In genomic region chr5:41821051-41821450, GRCh38 we compare ENCODE assay signal across 18 cellular contexts. TPM values are rescaled to one million over a fixed set of nuclear protein-coding genes. Genes with fewer than 3 reads are reported as not detected.
DNase-seq lines count a peak whose midpoint lies in the region; ATAC-seq and TF ChIP-seq lines count a peak whose summit lies in the region.
"Had no signal": no experiment of that assay in that cellular context is flagged by ENCODE, and none has a peak within 500 bp of the region (broad histone marks: within the 10 kb centered on the region; RNA-seq: fewer than 3 reads in every experiment).

No MANE protein-coding gene starts in this region.

- POLR2A ChIA-PET in MCF 10A (lab: Yijun Ruan, JAX) = no interaction called here

- H3K27me3 Mint-ChIP-seq in GM23338 (ENCODE audit: insufficient read depth, low read depth, poor library complexity) (no peaks in the 10 kb centered on the region), MCF 10A (ENCODE audit: insufficient read depth, unreplicated experiment) (no peaks in the 10 kb centered on the region)
- H3K27me3 Mint-ChIP-seq: B cell; CD4-positive, alpha-beta T cell had no signal

- no peaks in the 10 kb centered on the region for H3K36me3 ChIP-seq in GM23338 (ENCODE audit: insufficient read depth)

- no peaks in the 10 kb centered on the region for H3K79me2 ChIP-seq in GM23338 (replicated peaks; ENCODE audit: insufficient read depth)

- no peak overlapping the region for H3K27ac ChIP-seq in GM23338 (ENCODE audit: low read depth)
- H3K27ac ChIP-seq: 22Rv1; A549; BLaER1 treated with 17β-estradiol and CSF1 and Interleukin-3, amounts not matched to agents 10 nM and 100 nM; C4-2B had no signal

- no peaks in the 10 kb centered on the region for H3K9me3 Mint-ChIP-seq in GM23338
- no peaks in the 10 kb centered on the region for H3K9me3 Mint-ChIP-seq in MCF 10A (ENCODE audit: unreplicated experiment)
- H3K9me3 Mint-ChIP-seq: CD4-positive, alpha-beta T cell; CD8-positive, alpha-beta T cell had no signal

- H3K36me3 Mint-ChIP-seq in GM23338 (ENCODE audit: low read depth) = no peaks in the 10 kb centered on the region; the same call in 2 of the 3 replicates
- H3K36me3 Mint-ChIP-seq in MCF 10A (ENCODE audit: insufficient read depth, unreplicated experiment) = peaks cover 8% of the 10 kb centered on the region

- no peak for TF ChIP-seq CTCF in GM23338 (conservative IDR thresholded peaks at IDR 0.05; ENCODE audit: low read depth in 2 of 2)
- no peak for TF ChIP-seq CTCF in MCF 10A (IDR thresholded peaks at IDR 0.05; ENCODE audit: unreplicated experiment)

- intact Hi-C loops in MCF 10A (cut with micrococcal nuclease) = no loop called here

- H4K20me1 ChIP-seq in GM23338 (replicated peaks; ENCODE audit: insufficient read depth) = no peaks in the 10 kb centered on the region; the same call in 1 of the 2 replicates
- H4K20me1 ChIP-seq: BLaER1 treated with 17β-estradiol and CSF1 and Interleukin-3, amounts not matched to agents 10 nM and 100 nM had no signal

- ATAC-seq in GM23338 = no peak
- ATAC-seq: A549; CD8-positive, alpha-beta T cell had no signal

- no peak overlapping the region for H3K4me3 Mint-ChIP-seq in GM23338
- H3K4me3 Mint-ChIP-seq in MCF 10A (ENCODE audit: unreplicated experiment) = no peak overlapping the region
- H3K4me3 Mint-ChIP-seq: B cell; CD4-positive, alpha-beta T cell; CD8-positive, alpha-beta T cell had no signal

- no peak overlapping the region for H3K4me3 ChIP-seq in Jurkat, Clone E6-1 (ENCODE audit: low read length)
- no peak overlapping the region for H3K4me3 ChIP-seq in GM23338
- H3K4me3 ChIP-seq: A549; BLaER1 treated with 17β-estradiol and CSF1 and Interleukin-3, amounts not matched to agents 10 nM and 100 nM had no signal

- no peaks in the 10 kb centered on the region for H3K27me3 ChIP-seq in GM23338 (ENCODE audit: insufficient read depth)
- H3K27me3 ChIP-seq: BLaER1 treated with 17β-estradiol and CSF1 and Interleukin-3, amounts not matched to agents 10 nM and 100 nM had no signal

- no peaks in the 10 kb centered on the region for H3K4me1 ChIP-seq in GM23338 (ENCODE audit: insufficient read depth)
- H3K4me1 ChIP-seq: A549, Caco-2 had no signal

- DNase-seq in Jurkat, Clone E6-1 (ENCODE audit: low read depth, low spot score) = peak; percentile 14
- DNase-seq in dermis microvascular lymphatic vessel endothelial cell (ENCODE audit: low read depth in 2 of 2) = peak; percentile 55 to 76
- peak; percentile 33 to 74 for DNase-seq in lung microvascular endothelial cell (ENCODE audit: low read depth in 2 of 2)
- DNase-seq in GM23338 (ENCODE audit: low spot score) = no peak
- DNase-seq in NCI-H1105 (lab: John Stamatoyannopoulos, UW) = no peak
- DNase-seq in MCF 10A (ENCODE audit: unreplicated experiment) = no peak
- DNase-seq: AML-193; Caco-2; Calu3; CD4-positive, alpha-beta T cell; CD8-positive, alpha-beta T cell; DMS79 treated with DMSO at 0.1 percent for 48 hours; GF-D8 had no signal

- no peaks in the 10 kb centered on the region for H3K9me2 ChIP-seq in GM23338 (ENCODE audit: insufficient read depth)

- H3K27ac Mint-ChIP-seq in GM23338 (no peak overlapping the region), MCF 10A (ENCODE audit: low read depth, unreplicated experiment) (no peak overlapping the region)
- H3K27ac Mint-ChIP-seq: B cell; CD4-positive, alpha-beta T cell; CD8-positive, alpha-beta T cell had no signal

- no peak overlapping the region for H2AFZ ChIP-seq in GM23338

- BruUV-seq in MCF 10A (replicated peaks; lab: Mats Ljungman, UMichigan) = no TSS peak

- CTCF ChIA-PET in MCF 10A (lab: Yijun Ruan, JAX) = no interaction called here

- no peaks in the 10 kb centered on the region; the same call in 2 of the 3 replicates for H3K4me1 Mint-ChIP-seq in GM23338
- H3K4me1 Mint-ChIP-seq in MCF 10A (ENCODE audit: insufficient read depth, unreplicated experiment) = no peaks in the 10 kb centered on the region

- no peak overlapping the region for H3K4me2 ChIP-seq in GM23338
- H3K4me2 ChIP-seq: A549; BLaER1 treated with 17β-estradiol and CSF1 and Interleukin-3, amounts not matched to agents 10 nM and 100 nM had no signal

- H3F3A ChIP-seq in GM23338 (replicated peaks; ENCODE audit: low read depth) = no peaks in the 10 kb centered on the region

TF ChIP-seq in GM23338, 12 proteins besides CTCF, POLR2A, EP300 and RAD21 (continues in another document):
- TF ChIP-seq JUNB (IDR thresholded peaks at IDR 0.05; ENCODE audit: unreplicated experiment) (no peak), REST (IDR thresholded peaks at IDR 0.05; ENCODE audit: unreplicated experiment) (no peak), CREB1 (CRISPR knock-in tag; IDR thresholded peaks at IDR 0.05; ENCODE audit: low read depth) (no peak)

RNA-seq across cellular contexts. Expression of gene OXCT1, which starts 49.2 kb away (rescaled TPM):
- 80.2 TPM for polyA plus RNA-seq in Jurkat, Clone E6-1 (2012; ENCODE audit: insufficient read depth, insufficient read length)
- total RNA-seq in dermis microvascular lymphatic vessel endothelial cell (23.4 and 30.2 TPM in 2 replicates), lung microvascular endothelial cell (12.9 and 21.8 TPM in 2 replicates), MCF 10A (2022) (47.1 and 48.6 TPM in 2 replicates)
- total RNA-seq in GM23338 (2014; rRNA removed; shearing (Covaris generic)) = 29.2 and 37.0 TPM in 2 replicates
- polyA plus RNA-seq in GM23338 (2016; fragmentation: Nextera tagmentation; extraction: Ambion mirVana) = 11.6 and 12.9 TPM in 2 replicates

Comparison
In these comparisons a context has a peak if more than half of its experiments do, and no peak if none do; other contexts are left out.
1. DNase-seq: peak in Jurkat, Clone E6-1 (single experiment), dermis microvascular lymphatic vessel endothelial cell (2 of 2) and lung microvascular endothelial cell (2 of 2); none in GM23338 (single experiment), NCI-H1105 (single experiment) and MCF 10A (single experiment).